Comparison of ENCODE assay signal across 1 cellular context in the genomic region with DNA sequence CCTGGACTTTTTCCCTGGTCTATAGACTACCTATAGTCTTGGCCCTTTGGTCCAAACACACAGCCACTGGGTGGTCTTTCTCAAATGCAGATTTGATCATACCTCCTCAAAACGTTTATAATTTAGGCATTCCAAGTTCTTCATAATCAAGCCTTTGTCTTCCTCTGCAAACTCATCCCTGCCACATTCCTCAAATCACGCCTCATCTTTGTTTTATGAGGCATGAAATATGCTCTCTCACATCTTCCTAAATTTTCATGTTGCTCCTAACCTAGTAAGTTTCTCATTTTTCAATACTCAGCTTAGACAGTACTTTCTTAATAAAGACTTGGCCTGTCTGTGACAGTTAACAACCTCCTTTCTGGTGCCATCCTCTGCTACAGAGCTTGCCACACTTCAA.
TF ChIP-seq lines count a peak whose summit lies in the region.

No MANE protein-coding gene starts in this region.

TF ChIP-seq in GM23338, 12 proteins besides CTCF, POLR2A, EP300 and RAD21:
- TF ChIP-seq POLR2AphosphoS5 (IDR thresholded peaks at IDR 0.05; ENCODE audit: low read depth) (no peak), CREB1 (CRISPR knock-in tag; IDR thresholded peaks at IDR 0.05; ENCODE audit: low read depth) (no peak), NANOG (IDR thresholded peaks at IDR 0.05; ENCODE audit: borderline replicate concordance) (no peak), EZH2phosphoT487 (IDR thresholded peaks at IDR 0.05; ENCODE audit: unreplicated experiment) (no peak), STAT1 (IDR thresholded peaks at IDR 0.05; ENCODE audit: unreplicated experiment) (no peak)
TF ChIP-seq in GM23338: peak in this region for 0.
